Comparison of ENCODE assay signal across 12 cellular contexts in genomic region chr7:55509322-55509721, GRCh38.
DNase-seq lines count a peak whose midpoint lies in the region; ATAC-seq and TF ChIP-seq lines count a peak whose summit lies in the region.
"Had no signal": no experiment of that assay in that cellular context is flagged by ENCODE, and none has a peak within 500 bp of the region (broad histone marks: within the 10 kb centered on the region; RNA-seq: fewer than 3 reads in every experiment).

No MANE protein-coding gene starts in this region.

- no peak overlapping the region for H3K9ac ChIP-seq in GM23248

- ATAC-seq in naive B cell (ENCODE audit: low read depth in 2 of 2) = peak; percentile 25 to 33
- ATAC-seq: A549, body of pancreas had no signal

- no peak overlapping the region for H3K4me2 ChIP-seq in GM23248 (ENCODE audit: unreplicated experiment)
- H3K4me2 ChIP-seq: A549 had no signal

- no peaks in the 10 kb centered on the region for H3K36me3 ChIP-seq in GM23248 (ENCODE audit: low read depth)
- H3K36me3 ChIP-seq: vagina had no signal

- H3F3A ChIP-seq in GM23248 (ENCODE audit: insufficient read depth) = peaks cover 15% of the 10 kb centered on the region; the same call in 1 of the 2 replicates

- H4K20me1 ChIP-seq in GM23248 (ENCODE audit: insufficient read depth) = no peaks in the 10 kb centered on the region

- no peaks in the 10 kb centered on the region for H3K27me3 Mint-ChIP-seq in naive B cell

- no peaks in the 10 kb centered on the region for H3K27me3 ChIP-seq in GM23248 (replicated peaks; ENCODE audit: insufficient read depth)
- H3K27me3 ChIP-seq: body of pancreas, vagina had no signal

- peak overlapping the region; percentile 23 for H3K27ac ChIP-seq in GM23248
- H3K27ac ChIP-seq: A549, body of pancreas, vagina had no signal

- no peak overlapping the region for H3K4me3 ChIP-seq in GM23248
- H3K4me3 ChIP-seq: A549, body of pancreas, vagina had no signal

- H3K4me1 ChIP-seq in GM23248 (ENCODE audit: insufficient read depth) = peaks cover 30% of the 10 kb centered on the region
- H3K4me1 ChIP-seq: body of pancreas had no signal

- H2AFZ ChIP-seq in GM23248 = no peak overlapping the region

- no peaks in the 10 kb centered on the region for H3K9me3 ChIP-seq in GM23248 (ENCODE audit: low read depth)
- H3K9me3 ChIP-seq: A549, body of pancreas, vagina had no signal

- TF ChIP-seq CTCF in GM13977 (IDR thresholded peaks at IDR 0.05; ENCODE audit: extremely low read depth, insufficient read depth, missing control alignments) = no peak

- H3K36me3 Mint-ChIP-seq in naive B cell = no peaks in the 10 kb centered on the region

- H3K9me3 Mint-ChIP-seq in naive B cell = no peaks in the 10 kb centered on the region

- in situ Hi-C loops in GM23248 (cut with MboI) (no loop called here), GM13977 (cut with MboI; ENCODE audit: low pct_unique_long_range_greater_than_20kb, low sequenced_read_pairs, unreplicated experiment) (no loop called here)

- DNase-seq in SIG-M5 treated with dmso at 0.1 percent for 504 hours (lab: John Stamatoyannopoulos, UW; ENCODE audit: unreplicated experiment) (peak; percentile 3), SIG-M5 (lab: John Stamatoyannopoulos, UW) (no peak), GM23248 (peak; percentile 58), SKM-1 (lab: John Stamatoyannopoulos, UW; ENCODE audit: unreplicated experiment) (peak; percentile 3), naive B cell (no peak), germinal center (ENCODE audit: low spot score) (no peak), NCI-H526 (lab: John Stamatoyannopoulos, UW) (no peak), GM13977 (ENCODE audit: low spot score) (no peak)
- DNase-seq: SW 1271 had no signal

- no peaks in the 10 kb centered on the region for H3K9me2 ChIP-seq in GM23248 (ENCODE audit: insufficient read depth)

- 55 to 58% methylated on average over 1 of the region's 1 CpG for WGBS in GM23248 (ENCODE audit: low coverage in 1 of 2, low lambda C conversion rate in 2 of 2, missing lambda C conversion rate in 2 of 2), 2 experiments

- H3K27ac Mint-ChIP-seq in naive B cell = peak overlapping the region in 2 of 6 donors; percentile 31 to 79

- peak overlapping the region in 1 of 8 donors; percentile 10 for H3K4me3 Mint-ChIP-seq in naive B cell

- peaks cover 37 to 55% (median 41%) of the 10 kb centered on the region in 3 donors for H3K4me1 Mint-ChIP-seq in naive B cell

- peaks cover 38% of the 10 kb centered on the region for H3K79me2 ChIP-seq in GM23248 (ENCODE audit: insufficient read depth)

Comparison
In these comparisons a context has a peak if more than half of its experiments do, and no peak if none do; other contexts are left out.
1. DNase-seq: peak in SIG-M5 treated with dmso at 0.1 percent for 504 hours (single experiment), GM23248 (single experiment) and SKM-1 (single experiment); none in SIG-M5 (single experiment), naive B cell (single experiment), germinal center (single experiment), NCI-H526 (0 of 2) and GM13977 (single experiment).